15 cellular contexts compared by ENCODE assay signal in genomic region chr3:123636431-123636841, GRCh38. TPM values are rescaled to one million over a fixed set of nuclear protein-coding genes. Genes with fewer than 3 reads are reported as not detected.
DNase-seq lines count a peak whose midpoint lies in the region; ATAC-seq, FAIRE-seq and TF ChIP-seq lines count a peak whose summit lies in the region.
"Had no signal": no experiment of that assay in that cellular context is flagged by ENCODE, and none has a peak within 500 bp of the region (broad histone marks: within the 10 kb centered on the region; RNA-seq: fewer than 3 reads in every experiment).

No MANE protein-coding gene starts in this region.

- H2AK5ac ChIP-seq in mesenchymal stem cell (ENCODE audit: low read length, severe bottlenecking), result no peak overlapping the region

- H3K4ac ChIP-seq in mesenchymal stem cell (ENCODE audit: low read depth in 1 of 2, low read length in 2 of 2), result no peak overlapping the region

- no peaks in the 10 kb centered on the region for H4K20me1 ChIP-seq in astrocyte (ENCODE audit: insufficient read depth, low read length)

- no peak overlapping the region for H2BK15ac ChIP-seq in mesenchymal stem cell (ENCODE audit: low read depth, poor library complexity, severe bottlenecking)

- no peak overlapping the region for H2AFZ ChIP-seq in astrocyte (ENCODE audit: low read depth, low read length)
- no peak overlapping the region for H2AFZ ChIP-seq in mesenchymal stem cell (ENCODE audit: low read depth, low read length)
- H2AFZ ChIP-seq: parathyroid adenoma had no signal

- peaks cover 17% of the 10 kb centered on the region for H3K79me1 ChIP-seq in mesenchymal stem cell (replicated peaks; ENCODE audit: low read length, poor library complexity, severe bottlenecking)

- no peak overlapping the region for H3K18ac ChIP-seq in mesenchymal stem cell (ENCODE audit: low read depth in 1 of 2, low read length in 2 of 2)

- no peaks in the 10 kb centered on the region for H3K27me3 ChIP-seq in cardiac muscle cell
- no peaks in the 10 kb centered on the region for H3K27me3 ChIP-seq in astrocyte (ENCODE audit: insufficient read depth, low read length)
- H3K27me3 ChIP-seq in mesenchymal stem cell (ENCODE audit: control insufficient read depth in 1 of 2, insufficient read depth in 1 of 2, low read length in 2 of 2), result no peaks in the 10 kb centered on the region
- H3K27me3 ChIP-seq in transverse colon, result no peaks in the 10 kb centered on the region
- H3K27me3 ChIP-seq: Peyer's patch had no signal

- H3K4me3 Mint-ChIP-seq in astrocyte (ENCODE audit: unreplicated experiment), result peak overlapping the region; percentile 45
- H3K4me3 Mint-ChIP-seq: brain had no signal

- H2BK120ac ChIP-seq in mesenchymal stem cell (ENCODE audit: low read depth, low read length), result peak overlapping the region; percentile 11

- H3K36me3 Mint-ChIP-seq in astrocyte (ENCODE audit: low read depth, unreplicated experiment), result peaks cover 32% of the 10 kb centered on the region

- no peak for TF ChIP-seq POLR2A in transverse colon (IDR thresholded peaks at IDR 0.05)
- no peak for TF ChIP-seq POLR2A in GM12891 (IDR thresholded peaks at IDR 0.05; ENCODE audit: low read depth, low read length)

- peaks cover 42% of the 10 kb centered on the region for H3K4me1 Mint-ChIP-seq in astrocyte (ENCODE audit: low read depth, unreplicated experiment)

- H4K8ac ChIP-seq in mesenchymal stem cell (ENCODE audit: low read length), result peak overlapping the region; percentile 66

- in situ Hi-C loops in transverse colon (cut with MboI; ENCODE audit: low pct_ligation_motif_present in 1 of 4, low pct_unique_long_range_greater_than_20kb in 1 of 4, low sequenced_read_pairs in 3 of 4), result no loop called here

- H4K91ac ChIP-seq in mesenchymal stem cell (ENCODE audit: low read length), result no peak overlapping the region

- H2BK12ac ChIP-seq in mesenchymal stem cell (ENCODE audit: low read length in 2 of 2), result no peak overlapping the region

- H3K27ac Mint-ChIP-seq in astrocyte (ENCODE audit: unreplicated experiment), result peak overlapping the region; percentile 69

- no peak overlapping the region for H3K14ac ChIP-seq in mesenchymal stem cell (ENCODE audit: low read length in 2 of 2)

- peak in 1 of 2 donors; percentile 90 for DNase-seq in cardiac muscle cell (ENCODE audit: low read depth in 1 of 2, low spot score in 1 of 2)
- DNase-seq in Right ventricle myocardium inferior (ENCODE audit: missing footprints), result no peak
- no peak for DNase-seq in astrocyte (ENCODE audit: low read depth)
- DNase-seq in mesenchymal stem cell, result peak; percentile 53
- DNase-seq in transverse colon, result no peak
- DNase-seq in AG08395 (ENCODE audit: low spot score), result no peak
- DNase-seq in GM12891 (ENCODE audit: insufficient read length, low spot score), result no peak
- DNase-seq: substantia nigra had no signal

- peaks cover 4% of the 10 kb centered on the region for H3K27me3 Mint-ChIP-seq in astrocyte (ENCODE audit: low read depth, unreplicated experiment)
- H3K27me3 Mint-ChIP-seq: brain had no signal

- H3K4me1 ChIP-seq in cardiac muscle cell (ENCODE audit: low read depth) (peaks cover 20% of the 10 kb centered on the region), astrocyte (ENCODE audit: insufficient read depth, low read length) (peaks cover 7% of the 10 kb centered on the region), mesenchymal stem cell (ENCODE audit: control insufficient read depth, insufficient read depth, low read depth, low read length) (peaks cover 48% of the 10 kb centered on the region), transverse colon (peaks cover 0 to 25% (median 11%) of the 10 kb centered on the region in 4 donors)
- H3K4me1 ChIP-seq: parathyroid adenoma had no signal

- no peak for TF ChIP-seq EP300 in transverse colon (IDR thresholded peaks at IDR 0.05; ENCODE audit: low read depth)

- H3K9ac ChIP-seq in astrocyte (ENCODE audit: low read length), result no peak overlapping the region
- no peak overlapping the region for H3K9ac ChIP-seq in mesenchymal stem cell (ENCODE audit: low read length)
- H3K9ac ChIP-seq: parathyroid adenoma had no signal

- H3K9me3 Mint-ChIP-seq in astrocyte (ENCODE audit: unreplicated experiment), result no peaks in the 10 kb centered on the region

- no peak overlapping the region for H3K23ac ChIP-seq in mesenchymal stem cell (ENCODE audit: low read length in 2 of 2)

- FAIRE-seq in astrocyte (lab: Jason Lieb, UNC), result no peak
- no peak for FAIRE-seq in GM12891 (lab: Jason Lieb, UNC)
- FAIRE-seq: GM18507 had no signal

- H3K9me3 ChIP-seq in cardiac muscle cell (ENCODE audit: low read depth), result no peaks in the 10 kb centered on the region
- no peaks in the 10 kb centered on the region for H3K9me3 ChIP-seq in astrocyte (ENCODE audit: insufficient read depth, low read depth, low read length)
- H3K9me3 ChIP-seq in mesenchymal stem cell (ENCODE audit: control insufficient read depth, low read length), result no peaks in the 10 kb centered on the region
- H3K9me3 ChIP-seq in transverse colon, result no peaks in the 10 kb centered on the region
- H3K9me3 ChIP-seq: Peyer's patch had no signal

- ATAC-seq in Right ventricle myocardium inferior, result no peak
- no peak for ATAC-seq in GM19328 (IDR thresholded peaks at IDR 0.05; ENCODE audit: unreplicated experiment)

- no peak overlapping the region for H3K4me2 ChIP-seq in astrocyte (ENCODE audit: low read length)
- peak overlapping the region; percentile 12 for H3K4me2 ChIP-seq in mesenchymal stem cell (ENCODE audit: low read length, poor library complexity, severe bottlenecking)

- H3K36me3 ChIP-seq in cardiac muscle cell, result no peaks in the 10 kb centered on the region
- H3K36me3 ChIP-seq in astrocyte (ENCODE audit: insufficient read depth, low read length), result peaks cover 13% of the 10 kb centered on the region
- H3K36me3 ChIP-seq in mesenchymal stem cell (ENCODE audit: control insufficient read depth in 1 of 2, insufficient read depth in 2 of 2, low read depth in 1 of 2, low read length in 2 of 2), result peaks cover 46 to 61% of the 10 kb centered on the region in 2 experiments
- H3K36me3 ChIP-seq in transverse colon, result peaks cover 0 to 4% (median 0%) of the 10 kb centered on the region in 4 donors

- H3K27ac ChIP-seq in cardiac muscle cell, result peak overlapping the region; percentile 63
- no peak overlapping the region for H3K27ac ChIP-seq in astrocyte (ENCODE audit: low read depth, low read length)
- H3K27ac ChIP-seq in mesenchymal stem cell (ENCODE audit: low read length, poor library complexity, severe bottlenecking), result peak overlapping the region; percentile 80
- peak overlapping the region; percentile 58 to 81 (median 72) for H3K27ac ChIP-seq in transverse colon
- H3K27ac ChIP-seq: epithelial cell of prostate, parathyroid adenoma, VCaP had no signal

- TF ChIP-seq CTCF in cardiac muscle cell (IDR thresholded peaks at IDR 0.05; ENCODE audit: low read depth, low read length), result no peak
- TF ChIP-seq CTCF in astrocyte (IDR thresholded peaks at IDR 0.05; ENCODE audit: insufficient read depth, low read depth, low read length), result no peak
- TF ChIP-seq CTCF in transverse colon (IDR thresholded peaks at IDR 0.05), result no peak

- WGBS in mesenchymal stem cell, result 43% methylated on average over 8 of the region's 8 CpGs
- 72% methylated on average over 8 of the region's 8 CpGs; no CpG with 5 or more reads in 1 of the 2 donors for WGBS in transverse colon (ENCODE audit: low coverage in 1 of 2), 2 donors

- H3K4me3 ChIP-seq in cardiac muscle cell (no peak overlapping the region), astrocyte (ENCODE audit: insufficient read depth, low read depth, low read length) (no peak overlapping the region), mesenchymal stem cell (ENCODE audit: insufficient read depth in 1 of 2, low read depth in 1 of 2, low read length in 2 of 2) (no peak overlapping the region), transverse colon (no peak overlapping the region)
- H3K4me3 ChIP-seq: Peyer's patch had no signal

- no peaks in the 10 kb centered on the region for H3K79me2 ChIP-seq in astrocyte (ENCODE audit: insufficient read depth, low read length)
- H3K79me2 ChIP-seq: parathyroid adenoma had no signal

- intact Hi-C loops in Right ventricle myocardium inferior (cut with DNase I), result no loop called here
- intact Hi-C loops in transverse colon (cut with DNase I; ENCODE audit: low total_unique reads), result no loop called here

- H2BK5ac ChIP-seq in mesenchymal stem cell (ENCODE audit: low read depth, low read length, poor library complexity, severe bottlenecking), result no peak overlapping the region

TF ChIP-seq in GM12891, 5 proteins besides CTCF, POLR2A, EP300 and RAD21:
- TF ChIP-seq POU2F2 (IDR thresholded peaks at IDR 0.05; ENCODE audit: low read depth, low read length), result no peak
- TF ChIP-seq SPI1 (IDR thresholded peaks at IDR 0.05; ENCODE audit: low read depth, low read length), result no peak
- no peak for TF ChIP-seq TAF1 (IDR thresholded peaks at IDR 0.05; ENCODE audit: low read depth, low read length)
- no peak for TF ChIP-seq POLR2AphosphoS5 (IDR thresholded peaks at IDR 0.05; ENCODE audit: low read depth, low read length)
- no peak for TF ChIP-seq PAX5 (IDR thresholded peaks at IDR 0.05; ENCODE audit: insufficient read depth, low read length, severe bottlenecking)

RNA-seq across cellular contexts. Expression of gene HACD2, which starts 51.6 kb away (rescaled TPM):
- total RNA-seq in cardiac muscle cell, result 8.8 and 9.1 TPM in 2 replicates
- polyA plus RNA-seq in cardiac muscle cell, result 9.9 and 13.6 TPM in 2 replicates
- 12.1 TPM for total RNA-seq in Right ventricle myocardium inferior
- total RNA-seq in astrocyte, result 31.4 and 34.3 TPM in 2 replicates
- polyA plus RNA-seq in mesenchymal stem cell (2013, experiment 1 of 2), result 13.5 TPM
- 14.5 TPM for polyA plus RNA-seq in mesenchymal stem cell (2013, experiment 2 of 2)
- total RNA-seq in transverse colon, result 10 to 100 TPM; 11.9 to 70.5 (median 48.2) TPM
- polyA plus RNA-seq in GM12891 (2012; ENCODE audit: low read depth, missing spikeins), result 5.7 TPM
